Comparison of ENCODE assay signal across 11 cellular contexts in the genomic region with DNA sequence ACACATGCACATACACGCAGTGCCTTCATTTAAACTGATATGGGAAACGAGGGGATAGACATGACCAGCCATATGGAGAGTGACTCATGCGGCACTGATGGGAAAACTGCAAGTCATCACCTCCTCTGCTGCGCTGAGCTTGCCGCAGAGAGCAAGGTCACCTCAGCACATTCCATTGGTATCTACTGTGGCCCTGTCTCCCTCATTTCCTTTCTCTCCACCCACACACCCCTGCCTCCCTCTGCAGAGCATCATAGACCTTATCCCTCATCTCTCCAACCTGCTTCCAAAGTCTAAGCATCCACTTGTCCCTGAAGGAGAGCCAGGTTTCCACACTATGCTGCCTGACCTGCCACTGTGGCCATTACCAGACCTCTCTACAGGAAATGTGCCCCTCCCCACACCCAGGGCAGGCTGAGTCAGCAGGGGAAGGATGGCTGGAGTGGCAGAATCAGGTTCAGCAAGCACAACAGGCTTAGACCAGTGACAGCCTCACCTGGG.
DNase-seq lines count a peak whose midpoint lies in the region; ATAC-seq, FAIRE-seq and TF ChIP-seq lines count a peak whose summit lies in the region.
"Had no signal": no experiment of that assay in that cellular context is flagged by ENCODE, and none has a peak within 500 bp of the region (broad histone marks: within the 10 kb centered on the region; RNA-seq: fewer than 3 reads in every experiment).

No MANE protein-coding gene starts in this region.

- peak; percentile 70 for FAIRE-seq in H54 (lab: Jason Lieb, UNC)

- no peak for TF ChIP-seq POLR2A in H54 (IDR thresholded peaks at IDR 0.05; ENCODE audit: low read depth, low read length)

- no peak overlapping the region for H3K4me3 ChIP-seq in fibroblast of the aortic adventitia (ENCODE audit: low read depth, low read length)
- H3K4me3 ChIP-seq: right atrium auricular region had no signal

- DNase-seq in H54 (ENCODE audit: insufficient read length, low spot score) (peak; percentile 36), SW 1271 (lab: John Stamatoyannopoulos, UW) (peak; percentile 59 to 80), fibroblast of the aortic adventitia (ENCODE audit: low read depth) (peak; percentile 90), superior temporal gyrus (ENCODE audit: extremely low spot score) (peak; percentile 24), germinal center (ENCODE audit: low spot score) (no peak)
- DNase-seq: activated effector memory CD4-positive, alpha-beta T cell treated with anti-CD3 and anti-CD28 coated beads, Interleukin-2, amount 50 U/mL, for 16 hours; NCI-H2081 treated with DMSO at 0.1 percent for 48 hours; stimulated activated naive CD4-positive, alpha-beta T cell treated with Interleukin-2 at 50 U/mL for 16 hours had no signal

- ATAC-seq in GM18498 (IDR thresholded peaks at IDR 0.05; ENCODE audit: unreplicated experiment) (no peak), HG02885 (IDR thresholded peaks at IDR 0.05; ENCODE audit: poor library complexity, unreplicated experiment) (no peak)

- no peak for TF ChIP-seq CTCF in fibroblast of the aortic adventitia (IDR thresholded peaks at IDR 0.05; ENCODE audit: insufficient read depth, low read length)
